ENCODE assay signal across 1 cellular context in the genomic region with DNA sequence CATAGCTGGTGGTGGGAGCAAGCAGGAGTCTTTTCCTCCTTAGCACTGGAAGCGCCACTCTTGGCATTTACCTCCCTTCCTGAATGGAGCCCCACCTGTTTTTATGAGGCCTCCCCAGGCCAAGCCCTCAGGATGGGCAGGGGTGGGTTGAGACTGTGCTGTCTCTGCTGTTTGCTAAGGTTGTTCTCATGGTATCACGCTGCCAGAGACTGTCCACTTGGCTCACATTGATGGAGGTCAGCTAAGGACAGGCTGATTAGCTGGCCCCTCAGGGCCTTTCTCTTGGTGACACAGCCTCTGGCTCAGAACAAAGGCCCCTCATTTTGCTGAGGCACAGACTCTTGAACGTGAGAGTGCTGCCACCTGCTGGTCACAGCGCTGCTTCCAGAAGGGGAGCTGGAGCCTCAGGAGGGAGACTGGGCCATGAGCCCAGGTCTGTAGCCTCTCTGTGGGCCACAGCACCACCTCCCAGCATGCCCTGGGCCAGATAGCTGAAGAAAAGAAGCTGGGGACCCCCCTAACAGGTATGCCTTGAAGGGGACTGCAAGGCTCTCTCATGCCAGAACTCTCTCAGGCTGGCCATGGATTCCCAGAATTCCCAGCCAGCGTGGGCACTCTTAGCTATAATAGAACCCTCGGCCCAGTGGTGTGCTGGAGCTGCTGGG.
TF ChIP-seq lines count a peak whose summit lies in the region.

No MANE protein-coding gene starts in this region.

TF ChIP-seq in GM12878, 131 proteins besides CTCF, POLR2A, EP300 and RAD21 (continued from another document):
- TF ChIP-seq, protein P1, sequence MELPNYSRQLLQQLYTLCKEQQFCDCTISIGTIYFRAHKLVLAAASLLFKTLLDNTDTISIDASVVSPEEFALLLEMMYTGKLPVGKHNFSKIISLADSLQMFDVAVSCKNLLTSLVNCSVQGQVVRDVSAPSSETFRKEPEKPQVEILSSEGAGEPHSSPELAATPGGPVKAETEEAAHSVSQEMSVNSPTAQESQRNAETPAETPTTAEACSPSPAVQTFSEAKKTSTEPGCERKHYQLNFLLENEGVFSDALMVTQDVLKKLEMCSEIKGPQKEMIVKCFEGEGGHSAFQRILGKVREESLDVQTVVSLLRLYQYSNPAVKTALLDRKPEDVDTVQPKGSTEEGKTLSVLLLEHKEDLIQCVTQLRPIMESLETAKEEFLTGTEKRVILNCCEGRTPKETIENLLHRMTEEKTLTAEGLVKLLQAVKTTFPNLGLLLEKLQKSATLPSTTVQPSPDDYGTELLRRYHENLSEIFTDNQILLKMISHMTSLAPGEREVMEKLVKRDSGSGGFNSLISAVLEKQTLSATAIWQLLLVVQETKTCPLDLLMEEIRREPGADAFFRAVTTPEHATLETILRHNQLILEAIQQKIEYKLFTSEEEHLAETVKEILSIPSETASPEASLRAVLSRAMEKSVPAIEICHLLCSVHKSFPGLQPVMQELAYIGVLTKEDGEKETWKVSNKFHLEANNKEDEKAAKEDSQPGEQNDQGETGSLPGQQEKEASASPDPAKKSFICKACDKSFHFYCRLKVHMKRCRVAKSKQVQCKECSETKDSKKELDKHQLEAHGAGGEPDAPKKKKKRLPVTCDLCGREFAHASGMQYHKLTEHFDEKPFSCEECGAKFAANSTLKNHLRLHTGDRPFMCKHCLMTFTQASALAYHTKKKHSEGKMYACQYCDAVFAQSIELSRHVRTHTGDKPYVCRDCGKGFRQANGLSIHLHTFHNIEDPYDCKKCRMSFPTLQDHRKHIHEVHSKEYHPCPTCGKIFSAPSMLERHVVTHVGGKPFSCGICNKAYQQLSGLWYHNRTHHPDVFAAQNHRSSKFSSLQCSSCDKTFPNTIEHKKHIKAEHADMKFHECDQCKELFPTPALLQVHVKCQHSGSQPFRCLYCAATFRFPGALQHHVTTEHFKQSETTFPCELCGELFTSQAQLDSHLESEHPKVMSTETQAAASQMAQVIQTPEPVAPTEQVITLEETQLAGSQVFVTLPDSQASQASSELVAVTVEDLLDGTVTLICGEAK (IDR thresholded peaks at IDR 0.05; ENCODE audit: borderline replicate concordance) = no peak
- TF ChIP-seq HDGF (IDR thresholded peaks at IDR 0.05) = peak; percentile 67
- TF ChIP-seq CHD2 (IDR thresholded peaks at IDR 0.05; ENCODE audit: borderline replicate concordance, low read depth, low read length) = no peak
- peak; percentile 81; the same call in 1 of the 2 replicates for TF ChIP-seq SMARCA5 (IDR thresholded peaks at IDR 0.05)
- TF ChIP-seq MEF2B (IDR thresholded peaks at IDR 0.05; ENCODE audit: partially characterized antibody, poor library complexity, severe bottlenecking) = no peak
- no peak for TF ChIP-seq HCFC1 (IDR thresholded peaks at IDR 0.05; ENCODE audit: low read length)
- TF ChIP-seq FOS (IDR thresholded peaks at IDR 0.05; ENCODE audit: borderline replicate concordance, extremely low read depth, insufficient read length) = no peak
- TF ChIP-seq, protein P2, sequence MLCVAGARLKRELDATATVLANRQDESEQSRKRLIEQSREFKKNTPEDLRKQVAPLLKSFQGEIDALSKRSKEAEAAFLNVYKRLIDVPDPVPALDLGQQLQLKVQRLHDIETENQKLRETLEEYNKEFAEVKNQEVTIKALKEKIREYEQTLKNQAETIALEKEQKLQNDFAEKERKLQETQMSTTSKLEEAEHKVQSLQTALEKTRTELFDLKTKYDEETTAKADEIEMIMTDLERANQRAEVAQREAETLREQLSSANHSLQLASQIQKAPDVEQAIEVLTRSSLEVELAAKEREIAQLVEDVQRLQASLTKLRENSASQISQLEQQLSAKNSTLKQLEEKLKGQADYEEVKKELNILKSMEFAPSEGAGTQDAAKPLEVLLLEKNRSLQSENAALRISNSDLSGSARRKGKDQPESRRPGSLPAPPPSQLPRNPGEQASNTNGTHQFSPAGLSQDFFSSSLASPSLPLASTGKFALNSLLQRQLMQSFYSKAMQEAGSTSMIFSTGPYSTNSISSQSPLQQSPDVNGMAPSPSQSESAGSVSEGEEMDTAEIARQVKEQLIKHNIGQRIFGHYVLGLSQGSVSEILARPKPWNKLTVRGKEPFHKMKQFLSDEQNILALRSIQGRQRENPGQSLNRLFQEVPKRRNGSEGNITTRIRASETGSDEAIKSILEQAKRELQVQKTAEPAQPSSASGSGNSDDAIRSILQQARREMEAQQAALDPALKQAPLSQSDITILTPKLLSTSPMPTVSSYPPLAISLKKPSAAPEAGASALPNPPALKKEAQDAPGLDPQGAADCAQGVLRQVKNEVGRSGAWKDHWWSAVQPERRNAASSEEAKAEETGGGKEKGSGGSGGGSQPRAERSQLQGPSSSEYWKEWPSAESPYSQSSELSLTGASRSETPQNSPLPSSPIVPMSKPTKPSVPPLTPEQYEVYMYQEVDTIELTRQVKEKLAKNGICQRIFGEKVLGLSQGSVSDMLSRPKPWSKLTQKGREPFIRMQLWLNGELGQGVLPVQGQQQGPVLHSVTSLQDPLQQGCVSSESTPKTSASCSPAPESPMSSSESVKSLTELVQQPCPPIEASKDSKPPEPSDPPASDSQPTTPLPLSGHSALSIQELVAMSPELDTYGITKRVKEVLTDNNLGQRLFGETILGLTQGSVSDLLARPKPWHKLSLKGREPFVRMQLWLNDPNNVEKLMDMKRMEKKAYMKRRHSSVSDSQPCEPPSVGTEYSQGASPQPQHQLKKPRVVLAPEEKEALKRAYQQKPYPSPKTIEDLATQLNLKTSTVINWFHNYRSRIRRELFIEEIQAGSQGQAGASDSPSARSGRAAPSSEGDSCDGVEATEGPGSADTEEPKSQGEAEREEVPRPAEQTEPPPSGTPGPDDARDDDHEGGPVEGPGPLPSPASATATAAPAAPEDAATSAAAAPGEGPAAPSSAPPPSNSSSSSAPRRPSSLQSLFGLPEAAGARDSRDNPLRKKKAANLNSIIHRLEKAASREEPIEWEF (IDR thresholded peaks at IDR 0.05; ENCODE audit: insufficient replicate concordance, low read depth, low read length) = no peak
- TF ChIP-seq WRNIP1 (IDR thresholded peaks at IDR 0.05; ENCODE audit: borderline replicate concordance, low read depth, low read length) = no peak
- no peak for TF ChIP-seq SRF (IDR thresholded peaks at IDR 0.05; ENCODE audit: low read depth in 2 of 2, low read length in 2 of 2)
- no peak for TF ChIP-seq FOXK2 (IDR thresholded peaks at IDR 0.05)
- no peak for TF ChIP-seq POU2F2 (IDR thresholded peaks at IDR 0.05; ENCODE audit: borderline replicate concordance, low read depth, low read length)
- TF ChIP-seq BHLHE40 (IDR thresholded peaks at IDR 0.05; ENCODE audit: borderline replicate concordance in 1 of 2, low read depth in 2 of 2, low read length in 1 of 2) = 0 out of 4 replicates have a peak, but pooled peaks of 1 of the 2 experiments have one; percentile 9
- no peak for TF ChIP-seq BRCA1 (IDR thresholded peaks at IDR 0.05; ENCODE audit: low read depth, low read length)
- no peak for TF ChIP-seq CHD4 (IDR thresholded peaks at IDR 0.05)
- TF ChIP-seq ZSCAN29 (IDR thresholded peaks at IDR 0.05) = no peak
- TF ChIP-seq NFYA (IDR thresholded peaks at IDR 0.05; ENCODE audit: borderline replicate concordance, low read depth, low read length) = no peak
- TF ChIP-seq NR2F1 (conservative IDR thresholded peaks at IDR 0.05) = no peak
- TF ChIP-seq PML (IDR thresholded peaks at IDR 0.05; ENCODE audit: low read length) = no peak
- no peak for TF ChIP-seq MEF2A (IDR thresholded peaks at IDR 0.05; ENCODE audit: insufficient read depth, low read depth, low read length)
- TF ChIP-seq, protein P3, sequence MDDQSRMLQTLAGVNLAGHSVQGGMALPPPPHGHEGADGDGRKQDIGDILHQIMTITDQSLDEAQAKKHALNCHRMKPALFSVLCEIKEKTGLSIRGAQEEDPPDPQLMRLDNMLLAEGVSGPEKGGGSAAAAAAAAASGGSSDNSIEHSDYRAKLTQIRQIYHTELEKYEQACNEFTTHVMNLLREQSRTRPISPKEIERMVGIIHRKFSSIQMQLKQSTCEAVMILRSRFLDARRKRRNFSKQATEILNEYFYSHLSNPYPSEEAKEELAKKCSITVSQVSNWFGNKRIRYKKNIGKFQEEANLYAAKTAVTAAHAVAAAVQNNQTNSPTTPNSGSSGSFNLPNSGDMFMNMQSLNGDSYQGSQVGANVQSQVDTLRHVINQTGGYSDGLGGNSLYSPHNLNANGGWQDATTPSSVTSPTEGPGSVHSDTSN (IDR thresholded peaks at IDR 0.05; ENCODE audit: insufficient replicate concordance, low read depth, low read length) = no peak
- TF ChIP-seq RCOR1 (conservative IDR thresholded peaks at IDR 0.05; ENCODE audit: low read depth, low read length) = no peak
TF ChIP-seq in GM12878: peak in this region for 10.
